ENCODE assay signal across 16 cellular contexts in genomic region chr12:76249501-76249900, GRCh38.
DNase-seq lines count a peak whose midpoint lies in the region; ATAC-seq, FAIRE-seq and TF ChIP-seq lines count a peak whose summit lies in the region.
"Had no signal": no experiment of that assay in that cellular context is flagged by ENCODE, and none has a peak within 500 bp of the region (broad histone marks: within the 10 kb centered on the region; RNA-seq: fewer than 3 reads in every experiment).

No MANE protein-coding gene starts in this region.

- H3K4me3 ChIP-seq in astrocyte (ENCODE audit: insufficient read depth, low read depth, low read length) (no peak overlapping the region), mesendoderm (ENCODE audit: low read length) (no peak overlapping the region)
- H3K4me3 ChIP-seq: BLaER1 had no signal

- peak; percentile 37 for FAIRE-seq in astrocyte (lab: Jason Lieb, UNC)
- FAIRE-seq: GM19239 had no signal

- H3K4me1 ChIP-seq in astrocyte (ENCODE audit: insufficient read depth, low read length) (peaks cover 5% of the 10 kb centered on the region), mesendoderm (ENCODE audit: control insufficient read depth, low read depth, low read length) (peaks cover 3% of the 10 kb centered on the region)

- H3K27ac ChIP-seq in astrocyte (ENCODE audit: low read depth, low read length) (no peak overlapping the region), mesendoderm (ENCODE audit: low read depth, low read length) (no peak overlapping the region)
- H3K27ac ChIP-seq: 22Rv1, BLaER1 had no signal

- no peaks in the 10 kb centered on the region for H3K79me1 ChIP-seq in mesendoderm (ENCODE audit: low read length)

- H3K4me1 Mint-ChIP-seq in astrocyte (ENCODE audit: low read depth, unreplicated experiment) = peaks cover 23% of the 10 kb centered on the region
- H3K4me1 Mint-ChIP-seq: CD4-positive, CD25-positive, alpha-beta regulatory T cell had no signal

- TF ChIP-seq CTCF in astrocyte (IDR thresholded peaks at IDR 0.05; ENCODE audit: insufficient read depth, low read depth, low read length) = no peak

- no peaks in the 10 kb centered on the region for H3K79me2 ChIP-seq in astrocyte (ENCODE audit: insufficient read depth, low read length)
- H3K79me2 ChIP-seq in mesendoderm (ENCODE audit: control insufficient read depth, insufficient read depth, low read length) = no peaks in the 10 kb centered on the region

- no peaks in the 10 kb centered on the region for H3K27me3 Mint-ChIP-seq in astrocyte (ENCODE audit: low read depth, unreplicated experiment)

- no peak overlapping the region for H3K27ac Mint-ChIP-seq in astrocyte (ENCODE audit: unreplicated experiment)
- H3K27ac Mint-ChIP-seq: CD4-positive, CD25-positive, alpha-beta regulatory T cell had no signal

- no peaks in the 10 kb centered on the region for H3K36me3 Mint-ChIP-seq in astrocyte (ENCODE audit: low read depth, unreplicated experiment)
- H3K36me3 Mint-ChIP-seq: CD4-positive, CD25-positive, alpha-beta regulatory T cell had no signal

- H4K20me1 ChIP-seq in astrocyte (ENCODE audit: insufficient read depth, low read length) = no peaks in the 10 kb centered on the region
- H4K20me1 ChIP-seq: BLaER1 had no signal

- no peak overlapping the region for H2AFZ ChIP-seq in astrocyte (ENCODE audit: low read depth, low read length)

- no peak overlapping the region for H3K4me3 Mint-ChIP-seq in astrocyte (ENCODE audit: unreplicated experiment)
- H3K4me3 Mint-ChIP-seq: CD4-positive, CD25-positive, alpha-beta regulatory T cell had no signal

- H3K9ac ChIP-seq in astrocyte (ENCODE audit: low read length) (no peak overlapping the region), mesendoderm (ENCODE audit: low read length) (no peak overlapping the region)
- H3K9ac ChIP-seq: BLaER1 had no signal

- H3K9me3 Mint-ChIP-seq in astrocyte (ENCODE audit: unreplicated experiment) = no peaks in the 10 kb centered on the region

- H3K27me3 ChIP-seq in astrocyte (ENCODE audit: insufficient read depth, low read length) (no peaks in the 10 kb centered on the region), mesendoderm (ENCODE audit: insufficient read depth, low read length, poor library complexity) (no peaks in the 10 kb centered on the region)
- H3K27me3 ChIP-seq: BLaER1 had no signal

- no peak overlapping the region for H3K23ac ChIP-seq in mesendoderm (ENCODE audit: low read length)

- no peak overlapping the region for H3K56ac ChIP-seq in mesendoderm (ENCODE audit: low read length)

- H3K9me3 ChIP-seq in astrocyte (ENCODE audit: insufficient read depth, low read depth, low read length) = no peaks in the 10 kb centered on the region
- H3K9me3 ChIP-seq: BLaER1 had no signal

- peak; percentile 28 for DNase-seq in NCI-H82 (lab: John Stamatoyannopoulos, UW)
- no peak for DNase-seq in NCI-H82 treated with DMSO at 0.1 percent for 48 hours (lab: John Stamatoyannopoulos, UW; ENCODE audit: unreplicated experiment)
- DNase-seq in RPMI7951 (ENCODE audit: low read depth) = peak; percentile 13
- DNase-seq in astrocyte (ENCODE audit: low read depth) = no peak
- DNase-seq in mesendoderm = no peak
- DNase-seq: AML-193; CD4-positive, CD25-positive, alpha-beta regulatory T cell; DMS53; GF-D8; H7 had no signal

- no peak overlapping the region for H2AK5ac ChIP-seq in mesendoderm (ENCODE audit: low read length)

- H2BK5ac ChIP-seq in mesendoderm (ENCODE audit: low read length) = no peak overlapping the region

- H3K36me3 ChIP-seq in astrocyte (ENCODE audit: insufficient read depth, low read length) (no peaks in the 10 kb centered on the region), mesendoderm (ENCODE audit: control insufficient read depth, insufficient read depth, low read length) (no peaks in the 10 kb centered on the region)
- H3K36me3 ChIP-seq: BLaER1 had no signal

- no peak overlapping the region for H3K4ac ChIP-seq in mesendoderm (ENCODE audit: low read depth, low read length)

- no peak overlapping the region for H4K5ac ChIP-seq in mesendoderm (ENCODE audit: low read length)

- no peak overlapping the region for H4K8ac ChIP-seq in mesendoderm (ENCODE audit: low read depth, low read length)

- no peak overlapping the region for H3K4me2 ChIP-seq in astrocyte (ENCODE audit: low read length)
- H3K4me2 ChIP-seq in mesendoderm (ENCODE audit: low read length) = no peak overlapping the region
- H3K4me2 ChIP-seq: BLaER1 had no signal

- peak overlapping the region; percentile 61 for H2BK120ac ChIP-seq in mesendoderm (ENCODE audit: low read depth, low read length)

- H2BK15ac ChIP-seq in mesendoderm (replicated peaks; ENCODE audit: low read depth) = no peak overlapping the region

- H3K18ac ChIP-seq in mesendoderm (ENCODE audit: low read length) = no peak overlapping the region

- WGBS in mesendoderm (ENCODE audit: extremely low coverage, insufficient coverage, low lambda C conversion rate) = no CpG with 5 or more reads among the region's 2 CpGs

- no peak for ATAC-seq in HG02798 (IDR thresholded peaks at IDR 0.05; ENCODE audit: poor library complexity, unreplicated experiment)
- no peak for ATAC-seq in HG02623 (IDR thresholded peaks at IDR 0.05; ENCODE audit: unreplicated experiment)
- no peak for ATAC-seq in GM21529 (IDR thresholded peaks at IDR 0.05; ENCODE audit: unreplicated experiment)

Comparison
In these comparisons a context has a peak if more than half of its experiments do, and no peak if none do; other contexts are left out.
1. DNase-seq: peak in NCI-H82 (single experiment) and RPMI7951 (single experiment); none in NCI-H82 treated with DMSO at 0.1 percent for 48 hours (single experiment), astrocyte (single experiment) and mesendoderm (single experiment).